In genomic region chr2:101116841-101117552, GRCh38 we compare ENCODE assay signal across 2 cellular contexts.
TF ChIP-seq lines count a peak whose summit lies in the region.

No MANE protein-coding gene starts in this region.

TF ChIP-seq in H1, 55 proteins besides CTCF, POLR2A, EP300 and RAD21:
- TF ChIP-seq BRCA1 (IDR thresholded peaks at IDR 0.05; ENCODE audit: low read depth, low read length) (no peak), NRF1 (IDR thresholded peaks at IDR 0.05; ENCODE audit: low read depth, low read length) (no peak), JUN (IDR thresholded peaks at IDR 0.05; ENCODE audit: low read depth, low read length) (no peak), SRF (IDR thresholded peaks at IDR 0.05; ENCODE audit: low read depth, low read length) (no peak), KDM1A (IDR thresholded peaks at IDR 0.05; ENCODE audit: borderline replicate concordance, low read length) (no peak), CHD1 (IDR thresholded peaks at IDR 0.05; ENCODE audit: low read depth, low read length) (no peak), HDAC2 (IDR thresholded peaks at IDR 0.05; ENCODE audit: borderline replicate concordance in 1 of 2, low read depth in 2 of 2, low read length in 2 of 2) (no peak), TAF7 (optimal IDR thresholded peaks at IDR 0.05; ENCODE audit: borderline replicate concordance, low read depth, low read length) (no peak), MAX (IDR thresholded peaks at IDR 0.05) (no peak), POLR2AphosphoS5 (IDR thresholded peaks at IDR 0.05; ENCODE audit: low read depth, low read length) (no peak)

TF ChIP-seq in GM23338, 12 proteins besides CTCF, POLR2A, EP300 and RAD21:
- TF ChIP-seq POLR2AphosphoS5 (IDR thresholded peaks at IDR 0.05; ENCODE audit: low read depth) (no peak), NANOG (IDR thresholded peaks at IDR 0.05; ENCODE audit: borderline replicate concordance) (no peak), CREB1 (CRISPR knock-in tag; IDR thresholded peaks at IDR 0.05; ENCODE audit: low read depth) (no peak), ZNF331 (CRISPR knock-in tag; IDR thresholded peaks at IDR 0.05; ENCODE audit: low read depth) (no peak), EZH2phosphoT487 (IDR thresholded peaks at IDR 0.05; ENCODE audit: unreplicated experiment) (no peak), REST (IDR thresholded peaks at IDR 0.05; ENCODE audit: unreplicated experiment) (no peak), ZNF114 (CRISPR knock-in tag; IDR thresholded peaks at IDR 0.05) (no peak), STAT1 (IDR thresholded peaks at IDR 0.05; ENCODE audit: unreplicated experiment) (no peak), EZH2 (IDR thresholded peaks at IDR 0.05; ENCODE audit: low read depth, unreplicated experiment) (no peak), ETS1 (IDR thresholded peaks at IDR 0.05) (no peak), JUNB (IDR thresholded peaks at IDR 0.05; ENCODE audit: unreplicated experiment) (no peak), ZNF462 (CRISPR knock-in tag; IDR thresholded peaks at IDR 0.05) (no peak)
